1 cellular context compared by ENCODE assay signal in the genomic region with DNA sequence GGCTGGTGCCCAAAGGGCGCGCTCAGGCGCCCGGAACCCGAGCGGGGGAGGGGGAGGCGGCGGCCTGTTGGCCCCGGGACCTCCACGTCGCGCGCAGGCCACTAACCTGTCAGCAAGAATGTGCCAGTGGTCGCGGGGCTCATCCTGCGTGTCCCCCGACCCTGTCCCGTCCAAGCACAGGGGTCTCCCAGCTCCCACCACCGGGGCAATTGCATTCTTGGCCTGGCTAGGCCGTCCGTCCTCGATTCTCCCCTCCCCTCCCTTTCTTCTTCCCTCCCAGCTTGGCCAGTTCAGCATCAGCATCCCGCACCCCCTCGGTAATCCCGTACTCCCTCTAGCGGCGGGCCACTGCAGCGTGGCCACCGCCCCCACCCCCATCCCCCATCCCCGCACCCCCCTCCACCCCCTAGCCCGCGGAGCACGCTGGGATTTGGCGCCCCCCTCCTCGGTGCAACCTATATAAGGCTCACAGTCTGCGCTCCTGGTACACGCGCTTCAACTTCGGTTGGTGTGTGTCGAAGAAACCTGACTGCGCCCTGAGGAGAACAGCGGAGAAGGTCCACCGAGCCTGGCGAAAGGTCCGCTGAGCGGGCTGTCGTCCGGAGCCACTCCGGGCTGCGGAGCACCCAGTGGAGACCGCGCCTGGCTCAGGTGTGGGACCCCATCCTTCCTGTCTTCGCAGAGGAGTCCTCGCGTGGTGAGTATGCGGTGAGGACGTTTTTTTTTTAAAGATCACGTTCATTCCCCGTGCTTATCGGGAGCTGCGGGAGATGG.
TF ChIP-seq lines count a peak whose summit lies in the region.

A gene with protein sequence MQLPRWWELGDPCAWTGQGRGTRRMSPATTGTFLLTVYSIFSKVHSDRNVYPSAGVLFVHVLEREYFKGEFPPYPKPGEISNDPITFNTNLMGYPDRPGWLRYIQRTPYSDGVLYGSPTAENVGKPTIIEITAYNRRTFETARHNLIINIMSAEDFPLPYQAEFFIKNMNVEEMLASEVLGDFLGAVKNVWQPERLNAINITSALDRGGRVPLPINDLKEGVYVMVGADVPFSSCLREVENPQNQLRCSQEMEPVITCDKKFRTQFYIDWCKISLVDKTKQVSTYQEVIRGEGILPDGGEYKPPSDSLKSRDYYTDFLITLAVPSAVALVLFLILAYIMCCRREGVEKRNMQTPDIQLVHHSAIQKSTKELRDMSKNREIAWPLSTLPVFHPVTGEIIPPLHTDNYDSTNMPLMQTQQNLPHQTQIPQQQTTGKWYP (minus strand): TSS at position 250 of the 774 bp plus-strand sequence. CDS start 35 bp downstream, at position 215.

TF ChIP-seq in HepG2, 621 proteins besides CTCF, POLR2A, EP300 and RAD21 (continued from another document):
- no peak for TF ChIP-seq MAFK (conservative IDR thresholded peaks at IDR 0.05 in 1 of 2, IDR thresholded peaks at IDR 0.05 in 1 of 2; ENCODE audit: low read length in 2 of 2)
- no peak for TF ChIP-seq ZNF335 (CRISPR knock-in tag; IDR thresholded peaks at IDR 0.05)
- TF ChIP-seq RARG (CRISPR knock-in tag; IDR thresholded peaks at IDR 0.05; ENCODE audit: low read depth), result no peak
- no peak for TF ChIP-seq ZNF576 (CRISPR knock-in tag; IDR thresholded peaks at IDR 0.05)
- no peak for TF ChIP-seq ZNF550 (CRISPR knock-in tag; IDR thresholded peaks at IDR 0.05; ENCODE audit: borderline replicate concordance)
- no peak for TF ChIP-seq BCL3 (CRISPR knock-in tag; IDR thresholded peaks at IDR 0.05)
- TF ChIP-seq, protein P1, sequence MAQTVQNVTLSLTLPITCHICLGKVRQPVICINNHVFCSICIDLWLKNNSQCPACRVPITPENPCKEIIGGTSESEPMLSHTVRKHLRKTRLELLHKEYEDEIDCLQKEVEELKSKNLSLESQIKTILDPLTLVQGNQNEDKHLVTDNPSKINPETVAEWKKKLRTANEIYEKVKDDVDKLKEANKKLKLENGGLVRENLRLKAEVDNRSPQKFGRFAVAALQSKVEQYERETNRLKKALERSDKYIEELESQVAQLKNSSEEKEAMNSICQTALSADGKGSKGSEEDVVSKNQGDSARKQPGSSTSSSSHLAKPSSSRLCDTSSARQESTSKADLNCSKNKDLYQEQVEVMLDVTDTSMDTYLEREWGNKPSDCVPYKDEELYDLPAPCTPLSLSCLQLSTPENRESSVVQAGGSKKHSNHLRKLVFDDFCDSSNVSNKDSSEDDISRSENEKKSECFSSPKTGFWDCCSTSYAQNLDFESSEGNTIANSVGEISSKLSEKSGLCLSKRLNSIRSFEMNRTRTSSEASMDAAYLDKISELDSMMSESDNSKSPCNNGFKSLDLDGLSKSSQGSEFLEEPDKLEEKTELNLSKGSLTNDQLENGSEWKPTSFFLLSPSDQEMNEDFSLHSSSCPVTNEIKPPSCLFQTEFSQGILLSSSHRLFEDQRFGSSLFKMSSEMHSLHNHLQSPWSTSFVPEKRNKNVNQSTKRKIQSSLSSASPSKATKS (CRISPR knock-in tag; IDR thresholded peaks at IDR 0.05), result no peak; the same call in 1 of the 2 replicates
- no peak for TF ChIP-seq ZNF24 (IDR thresholded peaks at IDR 0.05)
- TF ChIP-seq ZNF350 (CRISPR knock-in tag; IDR thresholded peaks at IDR 0.05; ENCODE audit: borderline replicate concordance, low read depth), result peak; percentile 37; the same call in 1 of the 2 replicates
- no peak for TF ChIP-seq ZNF572 (CRISPR knock-in tag; IDR thresholded peaks at IDR 0.05)
- TF ChIP-seq REXO4 (CRISPR knock-in tag; IDR thresholded peaks at IDR 0.05; ENCODE audit: borderline replicate concordance), result no peak
- TF ChIP-seq RARA (CRISPR knock-in tag; IDR thresholded peaks at IDR 0.05), result no peak
- TF ChIP-seq ZNF691 (CRISPR knock-in tag; IDR thresholded peaks at IDR 0.05; ENCODE audit: borderline replicate concordance, low read depth), result no peak
- no peak; the same call in 1 of the 2 replicates for TF ChIP-seq AHDC1 (CRISPR knock-in tag; IDR thresholded peaks at IDR 0.05; ENCODE audit: borderline replicate concordance)
- peak; percentile 77; the same call in 1 of the 2 replicates for TF ChIP-seq GATA4 (IDR thresholded peaks at IDR 0.05; ENCODE audit: borderline replicate concordance, low read depth)
- TF ChIP-seq DPF2 (CRISPR knock-in tag; IDR thresholded peaks at IDR 0.05; ENCODE audit: borderline replicate concordance, low read depth), result no peak
- TF ChIP-seq TOE1 (CRISPR knock-in tag; IDR thresholded peaks at IDR 0.05), result no peak
- no peak for TF ChIP-seq ZNF549 (CRISPR knock-in tag; IDR thresholded peaks at IDR 0.05)
- no peak for TF ChIP-seq EEA1 (CRISPR knock-in tag; IDR thresholded peaks at IDR 0.05; ENCODE audit: borderline replicate concordance)
- TF ChIP-seq HOXA3 (CRISPR knock-in tag; IDR thresholded peaks at IDR 0.05), result peak; percentile 48; the same call in 1 of the 2 replicates
- no peak for TF ChIP-seq NONO (IDR thresholded peaks at IDR 0.05)
- TF ChIP-seq NONO (CRISPR knock-in tag; conservative IDR thresholded peaks at IDR 0.05), result no peak
- TF ChIP-seq MED13 (CRISPR knock-in tag; IDR thresholded peaks at IDR 0.05), result peak; percentile 49; the same call in 1 of the 2 replicates
- TF ChIP-seq ZBED4 (CRISPR knock-in tag; IDR thresholded peaks at IDR 0.05; ENCODE audit: borderline replicate concordance), result no peak
- no peak for TF ChIP-seq NFKB2 (CRISPR knock-in tag; IDR thresholded peaks at IDR 0.05; ENCODE audit: borderline replicate concordance)
- TF ChIP-seq ZNF563 (CRISPR knock-in tag; IDR thresholded peaks at IDR 0.05), result peak; percentile 52; the same call in 1 of the 2 replicates
- peak; percentile 82 for TF ChIP-seq ZNF143 (CRISPR knock-in tag; IDR thresholded peaks at IDR 0.05)
- peak; percentile 52; the same call in 1 of the 2 replicates for TF ChIP-seq KMT2A (CRISPR knock-in tag; IDR thresholded peaks at IDR 0.05)
- TF ChIP-seq, protein P2, sequence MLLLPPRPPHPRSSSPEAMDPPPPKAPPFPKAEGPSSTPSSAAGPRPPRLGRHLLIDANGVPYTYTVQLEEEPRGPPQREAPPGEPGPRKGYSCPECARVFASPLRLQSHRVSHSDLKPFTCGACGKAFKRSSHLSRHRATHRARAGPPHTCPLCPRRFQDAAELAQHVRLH (CRISPR knock-in tag; IDR thresholded peaks at IDR 0.05; ENCODE audit: borderline replicate concordance, low read depth), result no peak
- TF ChIP-seq YY1 (IDR thresholded peaks at IDR 0.05; ENCODE audit: insufficient read depth, insufficient replicate concordance, low read depth, low read length), result no peak
- TF ChIP-seq KMT2B (CRISPR knock-in tag; IDR thresholded peaks at IDR 0.05), result peak; percentile 28; the same call in 1 of the 2 replicates
- TF ChIP-seq PCBP2 (optimal IDR thresholded peaks at IDR 0.05; ENCODE audit: low read depth, low read length, poor library complexity, severe bottlenecking), result no peak
